8 cellular contexts compared by ENCODE assay signal in the genomic region with DNA sequence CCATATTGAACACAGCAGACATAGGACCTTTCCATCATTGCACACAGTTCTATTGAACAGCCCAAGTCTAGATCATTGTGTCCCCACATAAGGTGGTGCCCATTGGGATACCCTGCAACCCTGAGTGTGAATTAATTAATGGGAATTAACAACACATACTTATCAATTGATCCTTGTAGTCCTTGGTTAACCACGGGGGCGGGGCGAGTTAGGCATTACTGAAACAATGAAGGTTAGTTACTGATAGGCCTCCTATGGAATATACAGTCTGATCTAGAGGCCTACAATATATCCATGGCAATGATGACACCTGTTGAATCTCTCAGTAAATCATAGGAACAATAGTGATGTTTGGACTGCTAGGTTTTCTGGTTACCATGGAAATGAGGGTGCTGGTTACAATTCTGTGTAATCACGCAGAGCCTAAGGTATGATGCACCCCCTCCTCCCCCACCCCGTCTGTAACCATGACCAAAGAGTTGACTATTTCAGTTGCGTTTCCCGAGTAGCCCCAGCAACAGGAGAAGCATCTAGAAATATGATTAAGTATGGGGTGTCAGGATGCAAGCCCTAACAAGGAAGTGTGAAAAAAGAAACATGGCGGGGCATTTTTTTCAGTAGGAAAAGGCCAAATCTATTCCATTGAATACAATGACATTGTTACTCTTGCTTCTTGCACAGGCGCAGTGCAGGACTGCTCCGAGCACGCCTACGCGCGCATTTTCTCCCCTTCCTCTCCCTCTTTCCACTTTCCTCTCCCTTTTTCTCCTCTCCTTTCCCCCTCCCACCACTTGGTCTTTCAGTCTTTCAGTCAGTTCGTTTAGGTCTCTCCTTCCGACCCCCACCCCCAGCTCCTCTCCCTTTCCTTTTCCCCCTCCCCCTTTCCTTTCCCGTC. TPM values are rescaled to one million over a fixed set of nuclear protein-coding genes. Genes with fewer than 3 reads are reported as not detected.
DNase-seq lines count a peak whose midpoint lies in the region; TF ChIP-seq lines count a peak whose summit lies in the region.

No MANE protein-coding gene starts in this region.

- in situ Hi-C loops in GM23248 (cut with MboI), result no loop called here

- H3K27me3 ChIP-seq in GM23248 (replicated peaks; ENCODE audit: insufficient read depth) (no peaks in the 10 kb centered on the region), MG63 (no peaks in the 10 kb centered on the region)

- H3K4me3 Mint-ChIP-seq in progenitor cell of endocrine pancreas (ENCODE audit: low read depth), result peak overlapping the region; percentile 98

- H2AFZ ChIP-seq in GM23248, result peak overlapping the region; percentile 89

- DNase-seq in GM23248 (peak; percentile 73), MG63 (no peak), activated T-cell treated with anti-CD3 and anti-CD28 coated beads for 48 hours (ENCODE audit: low read depth) (peak; percentile 55), fibroblast of the aortic adventitia (ENCODE audit: low read depth) (no peak), progenitor cell of endocrine pancreas (ENCODE audit: low spot score, unreplicated experiment) (no peak), GM19240 (ENCODE audit: insufficient read length, low spot score) (no peak), EL (no peak)

- H3K27ac Mint-ChIP-seq in progenitor cell of endocrine pancreas, result peak overlapping the region; percentile 100

- H3K79me2 ChIP-seq in GM23248 (ENCODE audit: insufficient read depth), result peaks cover 42% of the 10 kb centered on the region

- peak overlapping the region; percentile 97 for H3K27ac ChIP-seq in GM23248

- peaks cover 6% of the 10 kb centered on the region; the same call in 1 of the 2 replicates for H4K20me1 ChIP-seq in GM23248 (ENCODE audit: insufficient read depth)

- TF ChIP-seq CTCF in GM12875 (IDR thresholded peaks at IDR 0.05; ENCODE audit: borderline replicate concordance, insufficient read depth, low read depth, low read length), result no peak
- no peak for TF ChIP-seq CTCF in fibroblast of the aortic adventitia (IDR thresholded peaks at IDR 0.05; ENCODE audit: insufficient read depth, low read length)
- no peak for TF ChIP-seq CTCF in progenitor cell of endocrine pancreas (IDR thresholded peaks at IDR 0.05; ENCODE audit: unreplicated experiment)

- no peaks in the 10 kb centered on the region for H3K9me3 ChIP-seq in GM23248 (ENCODE audit: low read depth)
- H3K9me3 ChIP-seq in MG63, result no peaks in the 10 kb centered on the region

- peaks cover 8% of the 10 kb centered on the region for H3K36me3 Mint-ChIP-seq in progenitor cell of endocrine pancreas (ENCODE audit: insufficient read depth)

- H3K9ac ChIP-seq in GM23248, result peak overlapping the region; percentile 100

- peaks cover 6% of the 10 kb centered on the region; the same call in 1 of the 2 replicates for H3K36me3 ChIP-seq in GM23248 (ENCODE audit: low read depth)
- peaks cover 29% of the 10 kb centered on the region for H3K36me3 ChIP-seq in MG63

- WGBS in GM23248 (ENCODE audit: low coverage in 1 of 2, low lambda C conversion rate in 2 of 2, missing lambda C conversion rate in 2 of 2), 2 experiments, result 18 to 23% methylated on average over 13 to 17 of the region's 17 CpGs

- no peaks in the 10 kb centered on the region for H3F3A ChIP-seq in GM23248 (ENCODE audit: insufficient read depth)

- H3K9me2 ChIP-seq in GM23248 (ENCODE audit: insufficient read depth), result no peaks in the 10 kb centered on the region

- no peaks in the 10 kb centered on the region for H3K27me3 Mint-ChIP-seq in progenitor cell of endocrine pancreas

- peaks cover 18% of the 10 kb centered on the region for H3K9me3 Mint-ChIP-seq in progenitor cell of endocrine pancreas (ENCODE audit: low read depth)

- peaks cover 4% of the 10 kb centered on the region for H3K4me1 Mint-ChIP-seq in progenitor cell of endocrine pancreas (ENCODE audit: low read depth)

- peaks cover 10% of the 10 kb centered on the region; the same call in 1 of the 2 replicates for H3K4me1 ChIP-seq in GM23248 (ENCODE audit: insufficient read depth)

- peak overlapping the region; percentile 44 for H3K4me3 ChIP-seq in GM12875 (ENCODE audit: low read depth, low read length)
- H3K4me3 ChIP-seq in GM23248, result peak overlapping the region; percentile 95
- peak overlapping the region; percentile 85 for H3K4me3 ChIP-seq in MG63
- peak overlapping the region; percentile 62 for H3K4me3 ChIP-seq in fibroblast of the aortic adventitia (ENCODE audit: low read depth, low read length)

- H3K4me2 ChIP-seq in GM23248 (ENCODE audit: unreplicated experiment), result peak overlapping the region; percentile 55

RNA-seq across cellular contexts. Expression of gene NONO, which starts 0.7 kb away (rescaled TPM):
- total RNA-seq in GM23248 (2014; rRNA removed; shearing (Covaris generic)), result 298 and 310 TPM in 2 replicates
- polyA plus RNA-seq in GM23248 (2016; fragmentation: Nextera tagmentation; extraction: Ambion mirVana), result 164 and 179 TPM in 2 replicates
- total RNA-seq in MG63 (2014; rRNA removed; shearing (Covaris generic); ENCODE audit: low replicate concordance), result 471 and 489 TPM in 2 replicates
- total RNA-seq in fibroblast of the aortic adventitia (ENCODE audit: low replicate concordance) (330 and 444 TPM in 2 replicates), progenitor cell of endocrine pancreas (754 and 795 TPM in 2 replicates)

RNA-seq across cellular contexts. Expression of gene ITGB1BP2, which starts 18.8 kb away (rescaled TPM):
- 0.22 and 0.25 TPM in 2 replicates for total RNA-seq in GM23248 (2014; rRNA removed; shearing (Covaris generic))
- not detected in 2 replicates for polyA plus RNA-seq in GM23248 (2016; fragmentation: Nextera tagmentation; extraction: Ambion mirVana)
- 0.86 and 0.92 TPM in 2 replicates for total RNA-seq in MG63 (2014; rRNA removed; shearing (Covaris generic); ENCODE audit: low replicate concordance)
- 2.6 and 6.2 TPM in 2 replicates for total RNA-seq in fibroblast of the aortic adventitia (ENCODE audit: low replicate concordance)
- total RNA-seq in progenitor cell of endocrine pancreas, result 5.8 and 6.6 TPM in 2 replicates

RNA-seq across cellular contexts. Expression of gene ZMYM3, which starts 28.8 kb away (rescaled TPM):
- total RNA-seq in GM23248 (2014; rRNA removed; shearing (Covaris generic)), result 14.7 and 14.8 TPM in 2 replicates
- polyA plus RNA-seq in GM23248 (2016; fragmentation: Nextera tagmentation; extraction: Ambion mirVana), result 7.7 TPM in 2 replicates
- 2.7 and 10.0 TPM in 2 replicates for total RNA-seq in MG63 (2014; rRNA removed; shearing (Covaris generic); ENCODE audit: low replicate concordance)
- total RNA-seq in fibroblast of the aortic adventitia (ENCODE audit: low replicate concordance) (10.6 and 20.3 TPM in 2 replicates), progenitor cell of endocrine pancreas (88.9 and 92.4 TPM in 2 replicates)

RNA-seq across cellular contexts. Expression of gene GJB1, which starts 59.7 kb away (rescaled TPM):
- not detected in 2 replicates for total RNA-seq in GM23248 (2014; rRNA removed; shearing (Covaris generic))
- polyA plus RNA-seq in GM23248 (2016; fragmentation: Nextera tagmentation; extraction: Ambion mirVana), result not detected in 2 replicates
- total RNA-seq in MG63 (2014; rRNA removed; shearing (Covaris generic); ENCODE audit: low replicate concordance), result not detected in 2 replicates
- total RNA-seq in fibroblast of the aortic adventitia (ENCODE audit: low replicate concordance), result not detected in 2 replicates
- 22.2 and 23.6 TPM in 2 replicates for total RNA-seq in progenitor cell of endocrine pancreas

Comparison
In these comparisons a context has a peak if more than half of its experiments do, and no peak if none do; other contexts are left out.
1. H3K4me3 ChIP-seq: peak in every context shown above with its lines; median percentile 95 in GM23248; 85 in MG63; 62 in fibroblast of the aortic adventitia; 44 in GM12875.
2. DNase-seq: peak in GM23248 (single experiment) and activated T-cell treated with anti-CD3 and anti-CD28 coated beads for 48 hours (single experiment); none in MG63 (single experiment), fibroblast of the aortic adventitia (single experiment), progenitor cell of endocrine pancreas (single experiment), GM19240 (single experiment) and EL (single experiment).